8 cellular contexts compared by ENCODE assay signal in genomic region chr17:17971431-17972125, GRCh38. TPM values are rescaled to one million over a fixed set of nuclear protein-coding genes. Genes with fewer than 3 reads are reported as not detected.
A peak's percentile ranks its signal among the peaks of the same experiment; 100 is the strongest.
DNase-seq lines count a peak whose midpoint lies in the region; ATAC-seq and TF ChIP-seq lines count a peak whose summit lies in the region.

No MANE protein-coding gene starts in this region.

- WGBS in lung, 2 donors = 2% methylated on average over 26 to 33 of the region's 33 CpGs
- WGBS in thymus = 5% methylated on average over 33 of the region's 33 CpGs

- H3K36me3 ChIP-seq in SJCRH30 (no peaks in the 10 kb centered on the region), lung (ENCODE audit: control insufficient read depth in 2 of 2, insufficient read depth in 2 of 2, low read length in 2 of 2) (no peaks in the 10 kb centered on the region), thymus (ENCODE audit: control insufficient read depth, insufficient read depth) (no peaks in the 10 kb centered on the region)

- H3K4me1 ChIP-seq in SJCRH30 = peaks cover 5% of the 10 kb centered on the region; the same call in 1 of the 2 replicates
- peaks cover 2 to 9% of the 10 kb centered on the region in 2 donors for H3K4me1 ChIP-seq in lung (ENCODE audit: control insufficient read depth in 2 of 2, insufficient read depth in 2 of 2, low read length in 2 of 2)
- peaks cover 16% of the 10 kb centered on the region for H3K4me1 ChIP-seq in thymus (ENCODE audit: control insufficient read depth, insufficient read depth, low read length)

- DNase-seq in SJCRH30 = peak in 1 of 2 experiments; percentile 44
- DNase-seq in dermis blood vessel endothelial cell = peak; percentile 19
- peak; percentile 48 for DNase-seq in lung (ENCODE audit: low spot score)
- DNase-seq in MV-4-11 (lab: John Stamatoyannopoulos, UW) = no peak

- H3K27me3 ChIP-seq in SJCRH30 = 0 out of 2 replicates have a peak, but pooled peaks cover 4% of the 10 kb centered on the region
- H3K27me3 ChIP-seq in lung (ENCODE audit: control insufficient read depth, insufficient read depth) = no peaks in the 10 kb centered on the region
- H3K27me3 ChIP-seq in thymus (ENCODE audit: control insufficient read depth, insufficient read depth) = no peaks in the 10 kb centered on the region

- H3K9me3 ChIP-seq in SJCRH30 (replicated peaks) = no peaks in the 10 kb centered on the region
- no peaks in the 10 kb centered on the region for H3K9me3 ChIP-seq in lung (ENCODE audit: control insufficient read depth in 2 of 2, insufficient read depth in 1 of 2, low read length in 1 of 2)
- no peaks in the 10 kb centered on the region for H3K9me3 ChIP-seq in thymus (ENCODE audit: control insufficient read depth)

- H3K4me3 ChIP-seq in GM08714 (ENCODE audit: low read length) (peak overlapping the region; percentile 86), SJCRH30 (peak overlapping the region; percentile 78), lung (peak overlapping the region; percentile 92), thymus (ENCODE audit: low read length) (peak overlapping the region; percentile 88)

- TF ChIP-seq CTCF in lung (IDR thresholded peaks at IDR 0.05; ENCODE audit: control extremely low read depth, extremely low read depth) = no peak

- no peak for ATAC-seq in lung (ENCODE audit: insufficient read depth, low FRiP score)
- ATAC-seq in GM21786 (IDR thresholded peaks at IDR 0.05; ENCODE audit: unreplicated experiment) = no peak
- no peak for ATAC-seq in HG03095 (IDR thresholded peaks at IDR 0.05; ENCODE audit: unreplicated experiment)

- H3K27ac ChIP-seq in SJCRH30 (no peak overlapping the region), lung (ENCODE audit: low read depth in 1 of 2, low read length in 1 of 2) (peak overlapping the region; percentile 90 to 98), thymus (ENCODE audit: low read depth) (peak overlapping the region; percentile 64)

RNA-seq across cellular contexts. Expression of gene TOM1L2, which starts 0.6 kb away (rescaled TPM):
- total RNA-seq in SJCRH30 (2014; rRNA removed; shearing (Covaris generic)) = 22.3 and 30.0 TPM in 2 replicates
- total RNA-seq in dermis blood vessel endothelial cell (21.6 and 30.0 TPM in 2 replicates), lung (10 to 100 TPM; 45.1 to 56.5 TPM)
- polyA plus RNA-seq in lung (10 to 100 TPM; 21.5 to 26.5 TPM), thymus (17.5 TPM)

RNA-seq across cellular contexts. Expression of gene DRC3, which starts 1.1 kb away (rescaled TPM):
- 0.66 and 0.89 TPM in 2 replicates for total RNA-seq in SJCRH30 (2014; rRNA removed; shearing (Covaris generic))
- total RNA-seq in dermis blood vessel endothelial cell (1.5 and 2.5 TPM in 2 replicates), lung (10 to 100 TPM; 19.7 to 29.5 TPM)
- polyA plus RNA-seq in lung (1 to 10 TPM; 6.6 to 7.2 TPM), thymus (3.3 TPM)
